In the genomic region with DNA sequence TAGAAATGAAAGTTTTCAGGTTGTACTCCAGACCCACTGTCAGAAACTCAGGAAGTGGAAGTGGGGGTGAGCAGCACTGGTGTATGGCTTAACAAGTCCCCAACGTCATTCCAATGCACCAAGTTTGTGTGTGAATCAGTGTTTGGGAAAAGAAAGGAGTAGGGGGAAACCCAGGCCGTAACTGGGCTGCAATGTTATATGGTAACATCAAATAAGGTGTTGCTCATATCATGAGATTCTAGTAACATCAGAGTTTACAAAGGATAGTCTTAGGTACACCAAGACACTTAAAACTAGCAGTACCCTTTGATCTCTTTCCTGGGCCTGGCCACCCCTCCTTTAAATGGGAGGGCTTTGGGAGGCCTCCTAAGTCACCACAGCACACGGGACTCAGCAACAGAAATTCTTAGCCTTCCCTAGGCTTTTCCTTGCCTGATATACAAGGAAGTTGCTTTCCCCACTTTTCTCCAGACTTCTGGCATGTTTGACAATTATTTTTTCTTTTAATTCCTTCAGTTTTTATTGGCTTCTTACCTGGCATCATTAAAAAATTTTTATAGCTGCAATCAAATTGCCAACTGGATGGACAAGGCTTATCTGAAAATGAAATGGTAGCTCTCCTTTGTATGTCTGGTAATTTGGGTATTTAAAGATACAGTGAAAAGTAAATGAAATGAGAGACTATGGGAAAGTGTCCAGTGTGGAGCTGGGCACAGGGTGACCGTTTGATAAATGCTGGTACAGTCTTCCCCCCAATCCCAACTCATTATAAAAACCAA, we compare ENCODE assay signal across 12 cellular contexts. TPM values are rescaled to one million over a fixed set of nuclear protein-coding genes. Genes with fewer than 3 reads are reported as not detected.
DNase-seq lines count a peak whose midpoint lies in the region; ATAC-seq and TF ChIP-seq lines count a peak whose summit lies in the region.
"Had no signal": no experiment of that assay in that cellular context is flagged by ENCODE, and none has a peak within 500 bp of the region (broad histone marks: within the 10 kb centered on the region; RNA-seq: fewer than 3 reads in every experiment).

No MANE protein-coding gene starts in this region.

- peaks cover 45% of the 10 kb centered on the region for H3K4me1 Mint-ChIP-seq in activated naive CD4-positive, alpha-beta T cell treated with anti-CD3 and anti-CD28 coated beads for 36 hours (ENCODE audit: low read depth)
- H3K4me1 Mint-ChIP-seq in effector memory CD8-positive, alpha-beta T cell (ENCODE audit: low read depth in 2 of 2), result peaks cover 54 to 65% of the 10 kb centered on the region in 2 donors

- CTCF ChIA-PET in activated naive CD4-positive, alpha-beta T cell treated with anti-CD3 and anti-CD28 coated beads for 36 hours (lab: Charles Lee), result interaction anchor here (1.4 to 2.0 kb wide), 2 partner anchors 9 to 12 kb away, joined by 3 to 10 read pairs; no protein-coding TSS in a partner anchor

- no peak overlapping the region for H3K4me3 Mint-ChIP-seq in activated naive CD4-positive, alpha-beta T cell treated with anti-CD3 and anti-CD28 coated beads for 36 hours
- H3K4me3 Mint-ChIP-seq in effector memory CD8-positive, alpha-beta T cell, result peak overlapping the region; percentile 67 to 72
- H3K4me3 Mint-ChIP-seq: activated CD4-positive, alpha-beta T cell treated with anti-CD3 and anti-CD28 coated beads, Interleukin-2, amount 10 ng/mL, durations not matched to agents 7 days and 5 days had no signal

- H3K36me3 ChIP-seq in psoas muscle (ENCODE audit: insufficient read depth in 1 of 2, low read depth in 1 of 2), result no peaks in the 10 kb centered on the region
- H3K36me3 ChIP-seq in effector memory CD4-positive, alpha-beta T cell (ENCODE audit: control insufficient read depth, insufficient read depth, low read length), result no peaks in the 10 kb centered on the region
- H3K36me3 ChIP-seq: prostate gland had no signal

- H3K27me3 Mint-ChIP-seq in activated naive CD4-positive, alpha-beta T cell treated with anti-CD3 and anti-CD28 coated beads for 36 hours (ENCODE audit: low read depth), result no peaks in the 10 kb centered on the region
- no peaks in the 10 kb centered on the region for H3K27me3 Mint-ChIP-seq in effector memory CD8-positive, alpha-beta T cell
- H3K27me3 Mint-ChIP-seq: activated CD4-positive, alpha-beta T cell treated with anti-CD3 and anti-CD28 coated beads, Interleukin-2, amount 10 ng/mL, durations not matched to agents 7 days and 5 days had no signal

- H3K4me1 ChIP-seq in psoas muscle, result peaks cover 24% of the 10 kb centered on the region
- H3K4me1 ChIP-seq in effector memory CD4-positive, alpha-beta T cell (ENCODE audit: control insufficient read depth, insufficient read depth, low read length, poor library complexity, severe bottlenecking), result no peaks in the 10 kb centered on the region

- WGBS in psoas muscle, 3 donors, result 42 to 61% (median 50%) methylated on average over 4 of the region's 4 CpGs

- H3K9me3 ChIP-seq in psoas muscle, result peaks cover under 1% of the 10 kb centered on the region
- no peaks in the 10 kb centered on the region for H3K9me3 ChIP-seq in effector memory CD4-positive, alpha-beta T cell (ENCODE audit: control insufficient read depth, low read length)
- H3K9me3 ChIP-seq: prostate gland had no signal

- intact Hi-C loops in activated naive CD4-positive, alpha-beta T cell treated with anti-CD3 and anti-CD28 coated beads for 36 hours (cut with micrococcal nuclease), result loop anchor here (1.0 kb wide), 1 partner anchor 12 kb away; no protein-coding TSS in a partner anchor
- intact Hi-C loops in psoas muscle (cut with DNase I) (no loop called here), head of caudate nucleus (cut with DNase I) (loop anchor here (10.0 kb wide), 1 partner anchor 98 kb away; no protein-coding TSS in a partner anchor)

- peaks cover 20% of the 10 kb centered on the region for H3K36me3 Mint-ChIP-seq in activated naive CD4-positive, alpha-beta T cell treated with anti-CD3 and anti-CD28 coated beads for 36 hours (ENCODE audit: low read depth)
- H3K36me3 Mint-ChIP-seq in effector memory CD8-positive, alpha-beta T cell (ENCODE audit: insufficient read depth), result no peaks in the 10 kb centered on the region

- H3K27me3 ChIP-seq in psoas muscle (ENCODE audit: insufficient read depth in 3 of 3, low read length in 2 of 3), result no peaks in the 10 kb centered on the region
- H3K27me3 ChIP-seq in effector memory CD4-positive, alpha-beta T cell (replicated peaks; ENCODE audit: control insufficient read depth, insufficient read depth, low read length, poor library complexity, severe bottlenecking), result no peaks in the 10 kb centered on the region

- TF ChIP-seq CTCF in LNCaP clone FGC (IDR thresholded peaks at IDR 0.05; ENCODE audit: control insufficient read depth, extremely low read depth, insufficient read depth) (no peak), psoas muscle (IDR thresholded peaks at IDR 0.05) (no peak)

- peak; percentile 16 for ATAC-seq in effector memory CD8-positive, alpha-beta T cell (replicated peaks)
- no peak for ATAC-seq in psoas muscle

- no peak overlapping the region for H3K27ac Mint-ChIP-seq in activated naive CD4-positive, alpha-beta T cell treated with anti-CD3 and anti-CD28 coated beads for 36 hours
- H3K27ac Mint-ChIP-seq in effector memory CD8-positive, alpha-beta T cell, result peak overlapping the region; percentile 59 to 65
- H3K27ac Mint-ChIP-seq: activated CD4-positive, alpha-beta T cell treated with anti-CD3 and anti-CD28 coated beads, Interleukin-2, amount 10 ng/mL, durations not matched to agents 7 days and 5 days had no signal

- DNase-seq in activated naive CD4-positive, alpha-beta T cell treated with anti-CD3 and anti-CD28 coated beads for 36 hours, result peak; percentile 35
- no peak for DNase-seq in activated naive CD4-positive, alpha-beta T cell treated with anti-CD3 and anti-CD28 coated beads, Interleukin-2, amount 50 U/mL, for 16 hours
- peak; percentile 69 for DNase-seq in LNCaP clone FGC (ENCODE audit: low read depth)
- no peak for DNase-seq in effector memory CD8-positive, alpha-beta T cell
- DNase-seq in psoas muscle, result no peak
- no peak for DNase-seq in effector memory CD4-positive, alpha-beta T cell
- DNase-seq in activated CD8-positive, alpha-beta memory T cell treated with anti-CD3 and anti-CD28 coated beads, Interleukin-2, amount 50 U/mL, for 48 hours, result no peak
- DNase-seq in head of caudate nucleus, result no peak
- DNase-seq: activated CD4-positive, alpha-beta T cell treated with anti-CD3 and anti-CD28 coated beads, Interleukin-2, amount 10 ng/mL, durations not matched to agents 7 days and 5 days; NCI-H1105; NCI-H2227 treated with DMSO at 0.1 percent for 48 hours had no signal

- H3K4me3 ChIP-seq in LNCaP clone FGC (ENCODE audit: low read depth, low read length) (peak overlapping the region; percentile 9; the same call in 1 of the 2 replicates), psoas muscle (no peak overlapping the region)
- no peak overlapping the region for H3K4me3 ChIP-seq in effector memory CD4-positive, alpha-beta T cell (ENCODE audit: insufficient read depth, low read depth, low read length, poor library complexity, severe bottlenecking)
- H3K4me3 ChIP-seq: prostate gland had no signal

- H3K27ac ChIP-seq in psoas muscle, result peak overlapping the region; percentile 62
- no peak overlapping the region for H3K27ac ChIP-seq in effector memory CD4-positive, alpha-beta T cell (ENCODE audit: insufficient read depth, low read length, poor library complexity, severe bottlenecking)

- H3K9me3 Mint-ChIP-seq in activated naive CD4-positive, alpha-beta T cell treated with anti-CD3 and anti-CD28 coated beads for 36 hours, result no peaks in the 10 kb centered on the region
- no peaks in the 10 kb centered on the region for H3K9me3 Mint-ChIP-seq in effector memory CD8-positive, alpha-beta T cell
- H3K9me3 Mint-ChIP-seq: activated CD4-positive, alpha-beta T cell treated with anti-CD3 and anti-CD28 coated beads, Interleukin-2, amount 10 ng/mL, durations not matched to agents 7 days and 5 days had no signal

RNA-seq across cellular contexts. Expression of gene E2F3, which starts 15.1 kb away (rescaled TPM):
- 10 to 100 TPM; 12.7 to 13.1 TPM for total RNA-seq in activated naive CD4-positive, alpha-beta T cell treated with anti-CD3 and anti-CD28 coated beads for 36 hours
- total RNA-seq in psoas muscle, result 10 to 100 TPM in 3 of 4 donors, 1 to 10 TPM in 1; 8.8 to 16.8 (median 15.9) TPM
- polyA plus RNA-seq in psoas muscle, result 10 to 100 TPM in 1 of 3 donors, 1 to 10 TPM in 2; 4.8 to 15.3 (median 6.9) TPM

Comparison
In these comparisons a context has a peak if more than half of its experiments do, and no peak if none do; other contexts are left out.
1. DNase-seq: peak in activated naive CD4-positive, alpha-beta T cell treated with anti-CD3 and anti-CD28 coated beads for 36 hours (single experiment) and LNCaP clone FGC (single experiment); none in activated naive CD4-positive, alpha-beta T cell treated with anti-CD3 and anti-CD28 coated beads, Interleukin-2, amount 50 U/mL, for 16 hours (single experiment), effector memory CD8-positive, alpha-beta T cell (0 of 3), psoas muscle (0 of 2), effector memory CD4-positive, alpha-beta T cell (0 of 3), activated CD8-positive, alpha-beta memory T cell treated with anti-CD3 and anti-CD28 coated beads, Interleukin-2, amount 50 U/mL, for 48 hours (single experiment) and head of caudate nucleus (0 of 42).
2. intact Hi-C loops: an anchor here in activated naive CD4-positive, alpha-beta T cell treated with anti-CD3 and anti-CD28 coated beads for 36 hours (1.0 kb wide) and head of caudate nucleus (10.0 kb wide); none called in psoas muscle.